1 cellular context compared by ENCODE assay signal in genomic region chr6:25415701-25416100, GRCh38.
TF ChIP-seq lines count a peak whose summit lies in the region.

No MANE protein-coding gene starts in this region.

TF ChIP-seq in WTC11, 78 proteins besides CTCF, POLR2A, EP300 and RAD21 (continued from another document):
- TF ChIP-seq PRDM15 (CRISPR knock-in tag; IDR thresholded peaks at IDR 0.05) (no peak), SMAD3 (CRISPR knock-in tag; IDR thresholded peaks at IDR 0.05; ENCODE audit: borderline replicate concordance) (no peak), NFATC4 (CRISPR knock-in tag; IDR thresholded peaks at IDR 0.05) (no peak), ZBTB21 (CRISPR knock-in tag; IDR thresholded peaks at IDR 0.05; ENCODE audit: borderline replicate concordance) (no peak), HMGA2 (CRISPR knock-in tag; IDR thresholded peaks at IDR 0.05) (no peak), ZNF416 (CRISPR knock-in tag; IDR thresholded peaks at IDR 0.05) (no peak), ATF1 (CRISPR knock-in tag; IDR thresholded peaks at IDR 0.05) (no peak), ZNF232 (CRISPR knock-in tag; IDR thresholded peaks at IDR 0.05) (no peak), FOXP4 (CRISPR knock-in tag; IDR thresholded peaks at IDR 0.05) (no peak), GRHL2 (CRISPR knock-in tag; IDR thresholded peaks at IDR 0.05; ENCODE audit: insufficient replicate concordance, severe bottlenecking) (no peak), NR3C1 (CRISPR knock-in tag; conservative IDR thresholded peaks at IDR 0.05; ENCODE audit: low read depth) (no peak)
- TF ChIP-seq, protein P1, sequence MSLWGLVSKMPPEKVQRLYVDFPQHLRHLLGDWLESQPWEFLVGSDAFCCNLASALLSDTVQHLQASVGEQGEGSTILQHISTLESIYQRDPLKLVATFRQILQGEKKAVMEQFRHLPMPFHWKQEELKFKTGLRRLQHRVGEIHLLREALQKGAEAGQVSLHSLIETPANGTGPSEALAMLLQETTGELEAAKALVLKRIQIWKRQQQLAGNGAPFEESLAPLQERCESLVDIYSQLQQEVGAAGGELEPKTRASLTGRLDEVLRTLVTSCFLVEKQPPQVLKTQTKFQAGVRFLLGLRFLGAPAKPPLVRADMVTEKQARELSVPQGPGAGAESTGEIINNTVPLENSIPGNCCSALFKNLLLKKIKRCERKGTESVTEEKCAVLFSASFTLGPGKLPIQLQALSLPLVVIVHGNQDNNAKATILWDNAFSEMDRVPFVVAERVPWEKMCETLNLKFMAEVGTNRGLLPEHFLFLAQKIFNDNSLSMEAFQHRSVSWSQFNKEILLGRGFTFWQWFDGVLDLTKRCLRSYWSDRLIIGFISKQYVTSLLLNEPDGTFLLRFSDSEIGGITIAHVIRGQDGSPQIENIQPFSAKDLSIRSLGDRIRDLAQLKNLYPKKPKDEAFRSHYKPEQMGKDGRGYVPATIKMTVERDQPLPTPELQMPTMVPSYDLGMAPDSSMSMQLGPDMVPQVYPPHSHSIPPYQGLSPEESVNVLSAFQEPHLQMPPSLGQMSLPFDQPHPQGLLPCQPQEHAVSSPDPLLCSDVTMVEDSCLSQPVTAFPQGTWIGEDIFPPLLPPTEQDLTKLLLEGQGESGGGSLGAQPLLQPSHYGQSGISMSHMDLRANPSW (CRISPR knock-in tag; conservative IDR thresholded peaks at IDR 0.05; ENCODE audit: low read depth), result no peak
